ENCODE assay signal across 10 cellular contexts in the genomic region with DNA sequence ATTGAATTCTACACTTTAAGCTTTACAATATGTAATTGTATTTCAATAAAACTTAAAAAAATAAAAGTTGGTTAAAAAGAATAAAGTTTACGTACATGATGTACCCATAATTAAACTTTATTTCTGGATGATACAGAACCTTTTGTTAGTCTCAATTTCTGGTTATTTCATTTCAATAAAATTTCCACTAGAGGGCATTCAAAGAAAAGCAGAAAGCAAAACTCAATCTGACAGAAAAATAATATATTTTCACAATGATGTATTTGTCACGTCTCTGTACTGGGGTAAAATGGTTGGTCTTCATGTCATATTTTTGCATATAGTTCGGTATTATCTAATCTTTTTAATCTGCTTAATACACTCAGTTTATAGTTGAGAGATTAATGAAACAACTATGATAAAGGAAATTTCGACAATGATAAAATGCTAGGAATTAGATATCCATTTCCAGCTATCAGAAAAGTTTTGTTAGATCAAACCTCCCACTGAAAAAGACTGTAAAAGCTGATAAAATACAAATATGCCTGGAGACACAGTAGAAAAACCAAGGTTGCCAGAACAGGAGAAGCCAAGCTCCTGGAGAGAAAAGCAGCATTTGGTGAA. TPM values are rescaled to one million over a fixed set of nuclear protein-coding genes. Genes with fewer than 3 reads are reported as not detected.
DNase-seq lines count a peak whose midpoint lies in the region; ATAC-seq and TF ChIP-seq lines count a peak whose summit lies in the region.
"Had no signal": no experiment of that assay in that cellular context is flagged by ENCODE, and none has a peak within 500 bp of the region (broad histone marks: within the 10 kb centered on the region; RNA-seq: fewer than 3 reads in every experiment).

No MANE protein-coding gene starts in this region.

- H3K4me3 ChIP-seq in breast epithelium = no peak overlapping the region
- no peak overlapping the region for H3K4me3 ChIP-seq in neural progenitor cell

- H3K4me2 ChIP-seq in neural progenitor cell = no peak overlapping the region

- no peak overlapping the region for H2AFZ ChIP-seq in neural progenitor cell (replicated peaks)

- H3K4me1 ChIP-seq in breast epithelium (no peaks in the 10 kb centered on the region), neural progenitor cell (peaks cover 6% of the 10 kb centered on the region)

- no peaks in the 10 kb centered on the region for H3K27me3 Mint-ChIP-seq in neural progenitor cell (ENCODE audit: insufficient read depth, low read depth)
- no peaks in the 10 kb centered on the region for H3K27me3 Mint-ChIP-seq in stimulated activated memory B cell treated with anti-CD40 and anti-IgM and Interleukin-4, amounts not matched to agents 10 μg/mL and 1 μg/mL and 100 μg/mL, for 72 hours
- H3K27me3 Mint-ChIP-seq in activated CD4-positive, alpha-beta memory T cell treated with anti-CD3 and anti-CD28 coated beads for 36 hours = no peaks in the 10 kb centered on the region

- no peak for TF ChIP-seq POLR2A in breast epithelium (IDR thresholded peaks at IDR 0.05)

- H3K36me3 ChIP-seq in breast epithelium = no peaks in the 10 kb centered on the region
- no peaks in the 10 kb centered on the region for H3K36me3 ChIP-seq in neural progenitor cell

- no peaks in the 10 kb centered on the region for H3K36me3 Mint-ChIP-seq in neural progenitor cell
- no peaks in the 10 kb centered on the region for H3K36me3 Mint-ChIP-seq in stimulated activated memory B cell treated with anti-CD40 and anti-IgM and Interleukin-4, amounts not matched to agents 10 μg/mL and 1 μg/mL and 100 μg/mL, for 72 hours
- no peaks in the 10 kb centered on the region for H3K36me3 Mint-ChIP-seq in activated CD4-positive, alpha-beta memory T cell treated with anti-CD3 and anti-CD28 coated beads for 36 hours

- intact Hi-C loops in breast epithelium (cut with DNase I; ENCODE audit: low total_unique reads) = no loop called here
- intact Hi-C loops in activated CD4-positive, alpha-beta memory T cell treated with anti-CD3 and anti-CD28 coated beads for 36 hours (cut with micrococcal nuclease) = loop anchor here (2.0 kb wide), 2 partner anchors 317 to 753 kb away; no protein-coding TSS in a partner anchor

- H3K9me3 Mint-ChIP-seq in neural progenitor cell = no peaks in the 10 kb centered on the region
- H3K9me3 Mint-ChIP-seq in stimulated activated memory B cell treated with anti-CD40 and anti-IgM and Interleukin-4, amounts not matched to agents 10 μg/mL and 1 μg/mL and 100 μg/mL, for 72 hours = no peaks in the 10 kb centered on the region
- H3K9me3 Mint-ChIP-seq in activated CD4-positive, alpha-beta memory T cell treated with anti-CD3 and anti-CD28 coated beads for 36 hours = no peaks in the 10 kb centered on the region

- POLR2A ChIA-PET in activated CD4-positive, alpha-beta memory T cell treated with anti-CD3 and anti-CD28 coated beads for 36 hours (lab: Charles Lee) = no interaction called here

- H3K27ac Mint-ChIP-seq in neural progenitor cell = no peak overlapping the region
- no peak overlapping the region for H3K27ac Mint-ChIP-seq in stimulated activated memory B cell treated with anti-CD40 and anti-IgM and Interleukin-4, amounts not matched to agents 10 μg/mL and 1 μg/mL and 100 μg/mL, for 72 hours
- no peak overlapping the region for H3K27ac Mint-ChIP-seq in activated CD4-positive, alpha-beta memory T cell treated with anti-CD3 and anti-CD28 coated beads for 36 hours

- DNase-seq in GM03348 (ENCODE audit: low spot score) = peak; percentile 29
- DNase-seq in LHCN-M2 (ENCODE audit: low read depth) = peak; percentile 10
- no peak for DNase-seq in breast epithelium (ENCODE audit: low spot score in 2 of 2)
- DNase-seq in neural progenitor cell (ENCODE audit: low spot score) = no peak
- DNase-seq in activated CD8-positive, alpha-beta memory T cell treated with anti-CD3 and anti-CD28 coated beads for 24 hours = no peak
- DNase-seq in activated CD4-positive, alpha-beta memory T cell treated with anti-CD3 and anti-CD28 coated beads for 36 hours = no peak
- DNase-seq: activated T-cell treated with anti-CD3 and anti-CD28 coated beads, Interleukin-2, amount 50 U/mL, for 1 hour; NCI-H524 treated with DMSO at 0.1 percent for 48 hours had no signal

- no peak overlapping the region for H3K9ac ChIP-seq in neural progenitor cell

- H3K79me2 ChIP-seq in neural progenitor cell (ENCODE audit: low read depth) = no peaks in the 10 kb centered on the region

- no peaks in the 10 kb centered on the region for H3F3A ChIP-seq in neural progenitor cell (ENCODE audit: low read depth)

- H3K27me3 ChIP-seq in breast epithelium = no peaks in the 10 kb centered on the region
- H3K27me3 ChIP-seq in neural progenitor cell = no peaks in the 10 kb centered on the region

- CTCF ChIA-PET in activated CD4-positive, alpha-beta memory T cell treated with anti-CD3 and anti-CD28 coated beads for 36 hours (lab: Charles Lee) = interaction anchor here (0.6 kb wide), 1 partner anchor 754 kb away, joined by 3 read pairs; no protein-coding TSS in a partner anchor

- no peaks in the 10 kb centered on the region for H4K20me1 ChIP-seq in neural progenitor cell (ENCODE audit: low read depth)

- ATAC-seq in stimulated activated memory B cell treated with anti-CD40 and anti-IgM and Interleukin-4, amounts not matched to agents 10 μg/mL and 1 μg/mL and 100 μg/mL, for 72 hours = no peak
- ATAC-seq in HG03442 (IDR thresholded peaks at IDR 0.05; ENCODE audit: unreplicated experiment) = no peak

- no peaks in the 10 kb centered on the region for H3K4me1 Mint-ChIP-seq in neural progenitor cell
- no peaks in the 10 kb centered on the region for H3K4me1 Mint-ChIP-seq in stimulated activated memory B cell treated with anti-CD40 and anti-IgM and Interleukin-4, amounts not matched to agents 10 μg/mL and 1 μg/mL and 100 μg/mL, for 72 hours
- no peaks in the 10 kb centered on the region for H3K4me1 Mint-ChIP-seq in activated CD4-positive, alpha-beta memory T cell treated with anti-CD3 and anti-CD28 coated beads for 36 hours (ENCODE audit: low read depth)

- H3K9me3 ChIP-seq in breast epithelium (no peaks in the 10 kb centered on the region), neural progenitor cell (ENCODE audit: low read depth) (no peaks in the 10 kb centered on the region)

- H3K27ac ChIP-seq in breast epithelium (no peak overlapping the region), neural progenitor cell (no peak overlapping the region)

- H3K4me3 Mint-ChIP-seq in neural progenitor cell = no peak overlapping the region
- no peak overlapping the region for H3K4me3 Mint-ChIP-seq in stimulated activated memory B cell treated with anti-CD40 and anti-IgM and Interleukin-4, amounts not matched to agents 10 μg/mL and 1 μg/mL and 100 μg/mL, for 72 hours
- H3K4me3 Mint-ChIP-seq in activated CD4-positive, alpha-beta memory T cell treated with anti-CD3 and anti-CD28 coated beads for 36 hours = no peak overlapping the region

- TF ChIP-seq CTCF in breast epithelium (IDR thresholded peaks at IDR 0.05) (peak; percentile 8 to 27 (median 26)), neural progenitor cell (IDR thresholded peaks at IDR 0.05) (peak; percentile 51)

RNA-seq across cellular contexts. Expression of a gene that starts 27.4 kb away (rescaled TPM):
- total RNA-seq in LHCN-M2 (2014; rRNA removed) (not detected in 2 replicates), breast epithelium (not detected), neural progenitor cell (ENCODE audit: low replicate concordance) (not detected in 2 replicates)
- not detected for polyA plus RNA-seq in LHCN-M2 (2012)
- not detected for total RNA-seq in activated CD4-positive, alpha-beta memory T cell treated with anti-CD3 and anti-CD28 coated beads for 36 hours

Comparison
In these comparisons a context has a peak if more than half of its experiments do, and no peak if none do; other contexts are left out.
1. DNase-seq: peak in GM03348 (single experiment) and LHCN-M2 (single experiment); none in breast epithelium (0 of 2), neural progenitor cell (single experiment), activated CD8-positive, alpha-beta memory T cell treated with anti-CD3 and anti-CD28 coated beads for 24 hours (single experiment) and activated CD4-positive, alpha-beta memory T cell treated with anti-CD3 and anti-CD28 coated beads for 36 hours (single experiment).